16 cellular contexts compared by ENCODE assay signal in genomic region chr5:74889523-74890105, GRCh38.
A peak's percentile ranks its signal among the peaks of the same experiment; 100 is the strongest.
DNase-seq lines count a peak whose midpoint lies in the region; ATAC-seq and TF ChIP-seq lines count a peak whose summit lies in the region.
"Had no signal": no experiment of that assay in that cellular context is flagged by ENCODE, and none has a peak within 500 bp of the region (broad histone marks: within the 10 kb centered on the region; RNA-seq: fewer than 3 reads in every experiment).

No MANE protein-coding gene starts in this region.

- H3K9ac ChIP-seq in Loucy (ENCODE audit: low read depth, low read length, poor library complexity, severe bottlenecking): no peak overlapping the region
- H3K9ac ChIP-seq: parathyroid adenoma had no signal

- no peak overlapping the region for H3K4me2 ChIP-seq in Loucy (ENCODE audit: low read depth, low read length, poor library complexity, severe bottlenecking)

- no peak for DNase-seq in stimulated activated naive CD8-positive, alpha-beta T cell treated with anti-CD3 and anti-CD28 coated beads, Interleukin-15, amount 100 ng/mL, for 72 hours
- no peak for DNase-seq in activated effector memory CD4-positive, alpha-beta T cell treated with anti-CD3 and anti-CD28 coated beads, Interleukin-2, amount 50 U/mL, for 16 hours
- no peak for DNase-seq in NCI-H146 treated with DMSO at 0.1 percent for 48 hours (lab: John Stamatoyannopoulos, UW; ENCODE audit: unreplicated experiment)
- DNase-seq in stimulated activated CD4-positive, alpha-beta T cell treated with anti-CD3 and anti-CD28 coated beads, Interleukin-4, amount 100 ng/mL, for 4 hours: no peak
- DNase-seq: activated B cell treated with CpG ODN at 0.5 μM for 24 hours, GOT3, head of caudate nucleus, left lung, NCI-H1417, NCI-H748 treated with DMSO at 0.1 percent for 48 hours, SIG-M5 had no signal

- H3K36me3 ChIP-seq in Loucy (ENCODE audit: insufficient read depth, low read length): no peaks in the 10 kb centered on the region
- H3K36me3 ChIP-seq: left lung had no signal

- H2AFZ ChIP-seq in Loucy (ENCODE audit: low read length): 0 out of 2 replicates have a peak overlapping the region, but pooled peaks have one; percentile 33
- H2AFZ ChIP-seq: parathyroid adenoma had no signal

- no peaks in the 10 kb centered on the region for H3K9me2 ChIP-seq in Loucy (replicated peaks; ENCODE audit: low read depth, low read length)

- H3K27me3 Mint-ChIP-seq in stimulated activated naive CD8-positive, alpha-beta T cell treated with anti-CD3 and anti-CD28 coated beads, Interleukin-15, amount 100 ng/mL, for 72 hours: peaks cover 12% of the 10 kb centered on the region

- no peaks in the 10 kb centered on the region for H3F3A ChIP-seq in Loucy (ENCODE audit: low read depth)

- ATAC-seq in GM19035 (IDR thresholded peaks at IDR 0.05; ENCODE audit: unreplicated experiment) (peak; percentile 68), HG02678 (IDR thresholded peaks at IDR 0.05; ENCODE audit: unreplicated experiment) (peak; percentile 79)
- ATAC-seq in stimulated activated naive CD8-positive, alpha-beta T cell treated with anti-CD3 and anti-CD28 coated beads, Interleukin-15, amount 100 ng/mL, for 72 hours: peak; percentile 33
- ATAC-seq: left lung had no signal

- H3K9me3 Mint-ChIP-seq in stimulated activated naive CD8-positive, alpha-beta T cell treated with anti-CD3 and anti-CD28 coated beads, Interleukin-15, amount 100 ng/mL, for 72 hours: peaks cover 3 to 4% of the 10 kb centered on the region in 2 donors

- H4K20me1 ChIP-seq in Loucy (ENCODE audit: insufficient read depth, low read length, poor library complexity, severe bottlenecking): no peaks in the 10 kb centered on the region

- H3K4me1 ChIP-seq in Loucy (ENCODE audit: insufficient read depth, low read length, poor library complexity, severe bottlenecking): peaks cover 2% of the 10 kb centered on the region
- H3K4me1 ChIP-seq: left lung, parathyroid adenoma had no signal

- no peak overlapping the region for H3K4me3 Mint-ChIP-seq in stimulated activated naive CD8-positive, alpha-beta T cell treated with anti-CD3 and anti-CD28 coated beads, Interleukin-15, amount 100 ng/mL, for 72 hours
- H3K4me3 Mint-ChIP-seq: activated B cell treated with CpG ODN at 0.5 μM for 24 hours; activated T-helper 1 cell treated with anti-CD3 and anti-CD28 coated beads, Interleukin-12 subunit alpha, Interleukin-12 subunit beta, Interleukin-2, Interleukin-4 antibody, amounts not matched to agents 30 ng/mL and 10 ng/mL and 1 ng/mL, durations not matched to agents 14 hours and 24 hours and 36 hours had no signal

- no peaks in the 10 kb centered on the region for H3K9me3 ChIP-seq in Loucy (ENCODE audit: insufficient read depth, low read depth, low read length)

- TF ChIP-seq CTCF in Loucy (conservative IDR thresholded peaks at IDR 0.05; ENCODE audit: low read length): no peak

- H3K4me3 ChIP-seq in Loucy (ENCODE audit: low read length, poor library complexity, severe bottlenecking): no peak overlapping the region
- H3K4me3 ChIP-seq: left lung had no signal

- no peak overlapping the region for H3K27ac Mint-ChIP-seq in stimulated activated naive CD8-positive, alpha-beta T cell treated with anti-CD3 and anti-CD28 coated beads, Interleukin-15, amount 100 ng/mL, for 72 hours
- H3K27ac Mint-ChIP-seq: activated B cell treated with CpG ODN at 0.5 μM for 24 hours; activated T-helper 1 cell treated with anti-CD3 and anti-CD28 coated beads, Interleukin-12 subunit alpha, Interleukin-12 subunit beta, Interleukin-2, Interleukin-4 antibody, amounts not matched to agents 30 ng/mL and 10 ng/mL and 1 ng/mL, durations not matched to agents 14 hours and 24 hours and 36 hours had no signal

- H3K27me3 ChIP-seq in Loucy (ENCODE audit: insufficient read depth, low read length, poor library complexity, severe bottlenecking): no peaks in the 10 kb centered on the region
- H3K27me3 ChIP-seq: left lung had no signal

- H3K4me1 Mint-ChIP-seq in stimulated activated naive CD8-positive, alpha-beta T cell treated with anti-CD3 and anti-CD28 coated beads, Interleukin-15, amount 100 ng/mL, for 72 hours: peaks cover 4% of the 10 kb centered on the region
- H3K4me1 Mint-ChIP-seq: activated B cell treated with CpG ODN at 0.5 μM for 24 hours had no signal

- no peaks in the 10 kb centered on the region for H3K79me2 ChIP-seq in Loucy (ENCODE audit: insufficient read depth, low read length)
- H3K79me2 ChIP-seq: parathyroid adenoma had no signal
